In the genomic region with DNA sequence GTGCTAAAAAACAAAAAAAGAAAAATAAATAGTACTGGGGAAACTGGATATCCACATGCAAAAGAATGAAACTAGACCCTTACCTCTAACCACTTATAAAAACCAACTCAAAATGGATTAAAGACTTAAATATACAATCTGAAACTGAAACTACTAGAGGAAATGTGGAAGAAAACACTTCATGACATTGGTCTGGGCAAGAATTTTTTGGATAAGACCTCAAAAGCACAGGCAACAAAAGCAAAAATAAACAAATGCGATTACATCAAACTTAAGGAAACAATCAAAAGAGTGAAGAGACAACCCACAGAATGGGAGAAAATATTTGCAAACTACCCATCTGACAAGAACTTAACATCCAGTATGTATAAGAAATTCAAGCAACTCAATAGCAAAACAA, we compare ENCODE assay signal across 18 cellular contexts. TPM values are rescaled to one million over a fixed set of nuclear protein-coding genes. Genes with fewer than 3 reads are reported as not detected.
DNase-seq lines count a peak whose midpoint lies in the region; ATAC-seq, FAIRE-seq and TF ChIP-seq lines count a peak whose summit lies in the region.
"Had no signal": no experiment of that assay in that cellular context is flagged by ENCODE, and none has a peak within 500 bp of the region (broad histone marks: within the 10 kb centered on the region; RNA-seq: fewer than 3 reads in every experiment).

No MANE protein-coding gene starts in this region.

- no peaks in the 10 kb centered on the region for H3K27me3 ChIP-seq in Loucy (ENCODE audit: insufficient read depth, low read length, poor library complexity, severe bottlenecking)
- H3K27me3 ChIP-seq in small intestine (ENCODE audit: control insufficient read depth in 2 of 2, insufficient read depth in 2 of 2, low read length in 2 of 2): no peaks in the 10 kb centered on the region
- H3K27me3 ChIP-seq in SJCRH30: no peaks in the 10 kb centered on the region

- H3K27ac ChIP-seq in small intestine (ENCODE audit: low read depth in 1 of 2, low read length in 1 of 2) (no peak overlapping the region), SJCRH30 (no peak overlapping the region)

- H3K9me3 Mint-ChIP-seq in activated CD8-positive, alpha-beta memory T cell treated with anti-CD3 and anti-CD28 coated beads, Interleukin-2, amount 10 ng/mL, durations not matched to agents 7 days and 5 days (ENCODE audit: low read depth): peaks cover 2% of the 10 kb centered on the region
- H3K9me3 Mint-ChIP-seq in dendritic cell treated with granulocyte-macrophage colony-stimulating factor and Interleukin-4, amounts not matched to agents 40 ng/mL and 50 ng/mL, for 4 days: no peaks in the 10 kb centered on the region

- H3K4me1 ChIP-seq in Loucy (ENCODE audit: insufficient read depth, low read length, poor library complexity, severe bottlenecking): no peaks in the 10 kb centered on the region
- peaks cover 0 to 9% of the 10 kb centered on the region in 2 donors for H3K4me1 ChIP-seq in small intestine (ENCODE audit: control insufficient read depth in 2 of 2, insufficient read depth in 1 of 2, low read depth in 1 of 2, low read length in 1 of 2)
- H3K4me1 ChIP-seq in SJCRH30: no peaks in the 10 kb centered on the region

- peak overlapping the region; percentile 38 for H2AFZ ChIP-seq in Loucy (ENCODE audit: low read length)

- H3F3A ChIP-seq in Loucy (ENCODE audit: low read depth): no peaks in the 10 kb centered on the region

- H3K4me1 Mint-ChIP-seq in activated CD8-positive, alpha-beta memory T cell treated with anti-CD3 and anti-CD28 coated beads, Interleukin-2, amount 10 ng/mL, durations not matched to agents 7 days and 5 days: peaks cover 27% of the 10 kb centered on the region
- H3K4me1 Mint-ChIP-seq in dendritic cell treated with granulocyte-macrophage colony-stimulating factor and Interleukin-4, amounts not matched to agents 40 ng/mL and 50 ng/mL, for 4 days (ENCODE audit: low read depth): peaks cover 25% of the 10 kb centered on the region

- H3K27ac Mint-ChIP-seq in activated CD8-positive, alpha-beta memory T cell treated with anti-CD3 and anti-CD28 coated beads, Interleukin-2, amount 10 ng/mL, durations not matched to agents 7 days and 5 days: peak overlapping the region; percentile 16
- H3K27ac Mint-ChIP-seq in dendritic cell treated with granulocyte-macrophage colony-stimulating factor and Interleukin-4, amounts not matched to agents 40 ng/mL and 50 ng/mL, for 4 days: peak overlapping the region; percentile 21

- CTCF ChIA-PET in activated CD8-positive, alpha-beta memory T cell treated with anti-CD3 and anti-CD28 coated beads, Interleukin-2, amount 10 ng/mL, durations not matched to agents 7 days and 5 days (lab: Charles Lee): no interaction called here

- H3K4me2 ChIP-seq in Loucy (ENCODE audit: low read depth, low read length, poor library complexity, severe bottlenecking): peak overlapping the region; percentile 17

- DNase-seq in activated CD8-positive, alpha-beta memory T cell treated with anti-CD3 and anti-CD28 coated beads, Interleukin-2, amount 10 ng/mL, durations not matched to agents 7 days and 5 days: no peak
- no peak for DNase-seq in activated CD8-positive, alpha-beta memory T cell treated with anti-CD3 and anti-CD28 coated beads, Interleukin-2, amount 50 U/mL, for 4 hours
- DNase-seq in small intestine (no peak), frontal cortex (ENCODE audit: low spot score in 2 of 2) (no peak), COLO668 (lab: John Stamatoyannopoulos, UW; ENCODE audit: unreplicated experiment) (no peak), SJCRH30 (no peak)
- DNase-seq: activated CD8-positive, alpha-beta memory T cell treated with anti-CD3 and anti-CD28 coated beads for 24 hours; aorta; COR-L47; GOT3; left ventricle myocardium superior; NCI-H187 treated with DMSO at 0.1 percent for 48 hours; NK-92 treated with Interleukin-12 subunit alpha and Interleukin-12 subunit beta, amount 100 ng/mL, for 24 hours; occipital lobe; RPMI8226; stimulated activated CD4-positive, alpha-beta T cell treated with anti-CD3 and anti-CD28 coated beads, Interleukin-1b, Interleukin-23, amount 100 ng/mL, for 48 hours had no signal

- peak; percentile 15 for FAIRE-seq in small intestine (lab: Jason Lieb, UNC)
- FAIRE-seq in frontal cortex (lab: Jason Lieb, UNC): no peak

- ATAC-seq in activated CD8-positive, alpha-beta memory T cell treated with anti-CD3 and anti-CD28 coated beads, Interleukin-2, amount 10 ng/mL, durations not matched to agents 7 days and 5 days: no peak
- ATAC-seq: left ventricle myocardium superior had no signal

- 68 to 73% (median 69%) methylated on average over 1 of the region's 1 CpG for WGBS in small intestine, 3 donors

- intact Hi-C loops in dendritic cell treated with granulocyte-macrophage colony-stimulating factor and Interleukin-4, amounts not matched to agents 40 ng/mL and 50 ng/mL, for 4 days (cut with micrococcal nuclease): no loop called here

- H4K20me1 ChIP-seq in Loucy (ENCODE audit: insufficient read depth, low read length, poor library complexity, severe bottlenecking): no peaks in the 10 kb centered on the region

- no peak overlapping the region for H3K4me3 Mint-ChIP-seq in activated CD8-positive, alpha-beta memory T cell treated with anti-CD3 and anti-CD28 coated beads, Interleukin-2, amount 10 ng/mL, durations not matched to agents 7 days and 5 days
- H3K4me3 Mint-ChIP-seq in dendritic cell treated with granulocyte-macrophage colony-stimulating factor and Interleukin-4, amounts not matched to agents 40 ng/mL and 50 ng/mL, for 4 days: no peak overlapping the region

- no peaks in the 10 kb centered on the region for H3K79me2 ChIP-seq in Loucy (ENCODE audit: insufficient read depth, low read length)

- H3K9ac ChIP-seq in Loucy (ENCODE audit: low read depth, low read length, poor library complexity, severe bottlenecking): no peak overlapping the region

- H3K4me3 ChIP-seq in Loucy (ENCODE audit: low read length, poor library complexity, severe bottlenecking): peak overlapping the region; percentile 12
- H3K4me3 ChIP-seq in small intestine (ENCODE audit: low read depth in 1 of 2, low read length in 2 of 2): no peak overlapping the region
- no peak overlapping the region for H3K4me3 ChIP-seq in SJCRH30

- H3K9me3 ChIP-seq in Loucy (ENCODE audit: insufficient read depth, low read depth, low read length) (no peaks in the 10 kb centered on the region), small intestine (ENCODE audit: control insufficient read depth, low read depth) (no peaks in the 10 kb centered on the region), SJCRH30 (replicated peaks) (no peaks in the 10 kb centered on the region)

- TF ChIP-seq CTCF in Loucy (conservative IDR thresholded peaks at IDR 0.05; ENCODE audit: low read length): no peak

- H3K9me2 ChIP-seq in Loucy (replicated peaks; ENCODE audit: low read depth, low read length): no peaks in the 10 kb centered on the region

- no peaks in the 10 kb centered on the region for H3K27me3 Mint-ChIP-seq in activated CD8-positive, alpha-beta memory T cell treated with anti-CD3 and anti-CD28 coated beads, Interleukin-2, amount 10 ng/mL, durations not matched to agents 7 days and 5 days
- no peaks in the 10 kb centered on the region for H3K27me3 Mint-ChIP-seq in dendritic cell treated with granulocyte-macrophage colony-stimulating factor and Interleukin-4, amounts not matched to agents 40 ng/mL and 50 ng/mL, for 4 days

- H3K36me3 ChIP-seq in Loucy (ENCODE audit: insufficient read depth, low read length) (no peaks in the 10 kb centered on the region), small intestine (ENCODE audit: control insufficient read depth in 2 of 2, insufficient read depth in 2 of 2, low read length in 2 of 2) (no peaks in the 10 kb centered on the region), SJCRH30 (no peaks in the 10 kb centered on the region)

- H3K36me3 Mint-ChIP-seq in activated CD8-positive, alpha-beta memory T cell treated with anti-CD3 and anti-CD28 coated beads, Interleukin-2, amount 10 ng/mL, durations not matched to agents 7 days and 5 days: peaks cover 31% of the 10 kb centered on the region
- H3K36me3 Mint-ChIP-seq in dendritic cell treated with granulocyte-macrophage colony-stimulating factor and Interleukin-4, amounts not matched to agents 40 ng/mL and 50 ng/mL, for 4 days (ENCODE audit: low read depth): peaks cover 9% of the 10 kb centered on the region

RNA-seq across cellular contexts. Expression of a gene that starts 6.3 kb away (rescaled TPM):
- total RNA-seq in activated CD8-positive, alpha-beta memory T cell treated with anti-CD3 and anti-CD28 coated beads, Interleukin-2, amount 10 ng/mL, durations not matched to agents 7 days and 5 days: 10 to 100 TPM; 18.5 to 25.1 TPM
- 10 to 100 TPM in 2 of 3 donors, 1 to 10 TPM in 1; 8.1 to 21.2 (median 12.7) TPM for polyA plus RNA-seq in small intestine
- total RNA-seq in frontal cortex: 39.9 TPM
- 25.6 and 26.8 TPM in 2 replicates for total RNA-seq in SJCRH30 (2014; rRNA removed; shearing (Covaris generic))
